Comparison of ENCODE assay signal across 8 cellular contexts in genomic region chr17:80859004-80859941, GRCh38.
A peak's percentile ranks its signal among the peaks of the same experiment; 100 is the strongest.
DNase-seq lines count a peak whose midpoint lies in the region; ATAC-seq lines count a peak whose summit lies in the region.

No MANE protein-coding gene starts in this region.

- peaks cover 10% of the 10 kb centered on the region for H3K9me3 Mint-ChIP-seq in activated CD4-positive, alpha-beta T cell treated with anti-CD3 and anti-CD28 coated beads, Interleukin-2, amount 10 ng/mL, durations not matched to agents 7 days and 5 days
- no peaks in the 10 kb centered on the region for H3K9me3 Mint-ChIP-seq in activated naive CD8-positive, alpha-beta T cell (ENCODE audit: low read depth)

- H3K4me3 Mint-ChIP-seq in activated CD4-positive, alpha-beta T cell treated with anti-CD3 and anti-CD28 coated beads, Interleukin-2, amount 10 ng/mL, durations not matched to agents 7 days and 5 days, result no peak overlapping the region
- H3K4me3 Mint-ChIP-seq in activated naive CD8-positive, alpha-beta T cell, result no peak overlapping the region
- no peak overlapping the region for H3K4me3 Mint-ChIP-seq in T-helper 17 cell

- no peaks in the 10 kb centered on the region for H3K27me3 Mint-ChIP-seq in activated CD4-positive, alpha-beta T cell treated with anti-CD3 and anti-CD28 coated beads, Interleukin-2, amount 10 ng/mL, durations not matched to agents 7 days and 5 days
- H3K27me3 Mint-ChIP-seq in activated naive CD8-positive, alpha-beta T cell, result no peaks in the 10 kb centered on the region
- H3K27me3 Mint-ChIP-seq in T-helper 17 cell, result no peaks in the 10 kb centered on the region

- peak overlapping the region; percentile 33 to 50 (median 38) for H3K9ac ChIP-seq in skeletal muscle tissue (ENCODE audit: low read depth in 1 of 3, low read length in 3 of 3)

- DNase-seq in activated CD4-positive, alpha-beta T cell treated with anti-CD3 and anti-CD28 coated beads, Interleukin-2, amount 10 ng/mL, durations not matched to agents 7 days and 5 days, result no peak
- no peak for DNase-seq in activated CD4-positive, alpha-beta T cell treated with anti-CD3 and anti-CD28 coated beads for 4 hours
- DNase-seq in left cardiac atrium (peak; percentile 73), HuH-7.5 (ENCODE audit: low spot score) (no peak), T-helper 17 cell (no peak)

- CTCF ChIA-PET in activated CD4-positive, alpha-beta T cell treated with anti-CD3 and anti-CD28 coated beads, Interleukin-2, amount 10 ng/mL, durations not matched to agents 7 days and 5 days (lab: Charles Lee), result interaction anchor here (0.6 to 1.6 kb wide), 6 partner anchors 9 to 142 kb away, joined by 3 to 4 read pairs (median 3); no protein-coding TSS in a partner anchor

- intact Hi-C loops in left cardiac atrium (cut with DNase I), result no loop called here

- H3K27ac ChIP-seq in skeletal muscle tissue (ENCODE audit: low read depth, low read length), result peak overlapping the region; percentile 92

- no peak overlapping the region for H3K4me3 ChIP-seq in skeletal muscle tissue (ENCODE audit: low read length in 3 of 3)

- H3K36me3 Mint-ChIP-seq in activated CD4-positive, alpha-beta T cell treated with anti-CD3 and anti-CD28 coated beads, Interleukin-2, amount 10 ng/mL, durations not matched to agents 7 days and 5 days (ENCODE audit: low read depth), result peaks cover 82% of the 10 kb centered on the region
- H3K36me3 Mint-ChIP-seq in activated naive CD8-positive, alpha-beta T cell, result peaks cover 19% of the 10 kb centered on the region
- H3K36me3 Mint-ChIP-seq in T-helper 17 cell (ENCODE audit: low read depth), result peaks cover 10% of the 10 kb centered on the region

- peaks cover 23 to 58% (median 43%) of the 10 kb centered on the region in 3 donors for H3K4me1 ChIP-seq in skeletal muscle tissue (ENCODE audit: control insufficient read depth in 3 of 3, insufficient read depth in 3 of 3, low read length in 3 of 3)

- POLR2A ChIA-PET in activated CD4-positive, alpha-beta T cell treated with anti-CD3 and anti-CD28 coated beads, Interleukin-2, amount 10 ng/mL, durations not matched to agents 7 days and 5 days (lab: Charles Lee), result no interaction called here

- H3K27ac Mint-ChIP-seq in activated CD4-positive, alpha-beta T cell treated with anti-CD3 and anti-CD28 coated beads, Interleukin-2, amount 10 ng/mL, durations not matched to agents 7 days and 5 days, result peak overlapping the region; percentile 96
- peak overlapping the region; percentile 98 for H3K27ac Mint-ChIP-seq in activated naive CD8-positive, alpha-beta T cell
- H3K27ac Mint-ChIP-seq in T-helper 17 cell, result no peak overlapping the region

- ATAC-seq in left cardiac atrium (peak; percentile 79 to 83), HG02981 (IDR thresholded peaks at IDR 0.05; ENCODE audit: unreplicated experiment) (no peak), T-helper 17 cell (no peak)

- H3K9me3 ChIP-seq in skeletal muscle tissue (ENCODE audit: control insufficient read depth in 3 of 3, low read length in 3 of 3), result no peaks in the 10 kb centered on the region
- no peaks in the 10 kb centered on the region for H3K9me3 ChIP-seq in T-helper 17 cell (ENCODE audit: control insufficient read depth, low read length, poor library complexity, severe bottlenecking)

- H3K4me1 Mint-ChIP-seq in activated CD4-positive, alpha-beta T cell treated with anti-CD3 and anti-CD28 coated beads, Interleukin-2, amount 10 ng/mL, durations not matched to agents 7 days and 5 days, result peaks cover 96% of the 10 kb centered on the region
- peaks cover 73% of the 10 kb centered on the region for H3K4me1 Mint-ChIP-seq in activated naive CD8-positive, alpha-beta T cell (ENCODE audit: low read depth)
- H3K4me1 Mint-ChIP-seq in T-helper 17 cell, result peaks cover 36% of the 10 kb centered on the region

- H3K36me3 ChIP-seq in skeletal muscle tissue (ENCODE audit: control insufficient read depth in 3 of 3, insufficient read depth in 3 of 3, low read length in 3 of 3), result peaks cover 0 to 12% (median 12%) of the 10 kb centered on the region in 3 donors

- no peaks in the 10 kb centered on the region for H3K27me3 ChIP-seq in skeletal muscle tissue (ENCODE audit: control insufficient read depth in 3 of 3, insufficient read depth in 3 of 3, low read length in 3 of 3)

Comparison
In these comparisons a context has a peak if more than half of its experiments do, and no peak if none do; other contexts are left out.
1. ATAC-seq: peak in left cardiac atrium (2 of 2); none in HG02981 (single experiment) and T-helper 17 cell (single experiment).